16 cellular contexts compared by ENCODE assay signal in genomic region chr10:28256776-28257175, GRCh38.
"Had no signal": no experiment of that assay in that cellular context is flagged by ENCODE, and none has a peak within 500 bp of the region (broad histone marks: within the 10 kb centered on the region; RNA-seq: fewer than 3 reads in every experiment).

No MANE protein-coding gene starts in this region.

- H3K9me3 Mint-ChIP-seq: activated B cell treated with CpG ODN at 0.5 μM for 24 hours; activated CD8-positive, alpha-beta T cell treated with anti-CD3 and anti-CD28 coated beads for 36 hours; activated naive CD8-positive, alpha-beta T cell treated with anti-CD3 and anti-CD28 coated beads for 36 hours; neural crest cell had no signal

- H3K27me3 Mint-ChIP-seq: activated B cell treated with CpG ODN at 0.5 μM for 24 hours; activated CD8-positive, alpha-beta T cell treated with anti-CD3 and anti-CD28 coated beads for 36 hours; activated naive CD8-positive, alpha-beta T cell treated with anti-CD3 and anti-CD28 coated beads for 36 hours had no signal

- H3K27ac ChIP-seq: dorsolateral prefrontal cortex, esophagus muscularis mucosa, lower lobe of right lung, thyroid gland had no signal

- FAIRE-seq: TTC549 had no signal

- H3K36me3 ChIP-seq: esophagus muscularis mucosa, lower lobe of right lung, thyroid gland had no signal

- H3K4me1 Mint-ChIP-seq: neural crest cell had no signal

- H3K4me3 Mint-ChIP-seq: activated B cell treated with CpG ODN at 0.5 μM for 24 hours; activated CD8-positive, alpha-beta T cell treated with anti-CD3 and anti-CD28 coated beads for 36 hours; activated naive CD8-positive, alpha-beta T cell treated with anti-CD3 and anti-CD28 coated beads for 36 hours; neural crest cell had no signal

- H3K4me3 ChIP-seq: dorsolateral prefrontal cortex, esophagus muscularis mucosa, lower lobe of right lung, thyroid gland had no signal

- ATAC-seq: activated CD8-positive, alpha-beta T cell treated with anti-CD3 and anti-CD28 coated beads for 36 hours; lower lobe of right lung; sciatic nerve had no signal

- H3K27ac Mint-ChIP-seq: activated B cell treated with CpG ODN at 0.5 μM for 24 hours; activated CD8-positive, alpha-beta T cell treated with anti-CD3 and anti-CD28 coated beads for 36 hours; activated naive CD8-positive, alpha-beta T cell treated with anti-CD3 and anti-CD28 coated beads for 36 hours had no signal

- H3K9me3 ChIP-seq: esophagus muscularis mucosa, lower lobe of right lung, thyroid gland had no signal

- H3K27me3 ChIP-seq: esophagus muscularis mucosa, thyroid gland had no signal

- DNase-seq: activated B cell treated with CpG ODN at 0.5 μM for 24 hours; activated CD4-positive, alpha-beta T cell treated with anti-CD3 and anti-CD28 coated beads for 48 hours; activated CD8-positive, alpha-beta memory T cell treated with anti-CD3 and anti-CD28 coated beads, Interleukin-2, amount 50 U/mL, for 4 hours; activated CD8-positive, alpha-beta T cell treated with anti-CD3 and anti-CD28 coated beads for 36 hours; activated naive CD8-positive, alpha-beta T cell treated with anti-CD3 and anti-CD28 coated beads for 36 hours; dorsolateral prefrontal cortex; kidney glomerular epithelial cell; lower lobe of right lung; midbrain; stimulated activated CD4-positive, alpha-beta T cell treated with anti-CD3 and anti-CD28 coated beads, Interleukin-12 subunit alpha, Interleukin-12 subunit beta, amount 100 ng/mL, for 4 hours; stimulated activated CD4-positive, alpha-beta T cell treated with anti-CD3 and anti-CD28 coated beads, Interleukin-2, amount 100 ng/mL, for 24 hours; thyroid gland had no signal
